8 cellular contexts compared by ENCODE assay signal in the genomic region with DNA sequence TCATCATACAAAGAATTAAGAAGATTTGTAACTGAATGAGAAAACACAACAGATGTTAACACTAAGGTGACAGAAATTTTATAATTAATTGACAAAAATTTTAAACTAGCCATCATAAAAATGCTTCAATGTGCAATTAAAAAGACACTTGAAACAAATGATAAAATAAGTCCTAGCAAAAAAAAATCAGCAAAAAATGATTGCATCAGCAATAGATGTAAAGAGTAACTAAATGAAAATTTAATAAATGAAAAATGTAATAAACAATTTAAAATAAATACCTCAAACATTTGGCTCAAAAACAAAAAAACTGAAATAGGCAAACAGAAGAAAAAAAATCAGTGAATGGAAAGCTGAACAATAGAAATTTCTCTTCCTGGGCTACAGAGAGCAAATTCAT.
"Had no signal": no experiment of that assay in that cellular context is flagged by ENCODE, and none has a peak within 500 bp of the region (broad histone marks: within the 10 kb centered on the region; RNA-seq: fewer than 3 reads in every experiment).

No MANE protein-coding gene starts in this region.

- H3K4me1 ChIP-seq: HAP-1 had no signal

- H3K9me3 ChIP-seq: HAP-1 had no signal

- FAIRE-seq: HTR-8/SVneo had no signal

- H3K36me3 ChIP-seq: HAP-1 had no signal

- H3K27ac ChIP-seq: GM23248 had no signal

- H3K4me3 ChIP-seq: GM23248, HAP-1 had no signal

- H2AFZ ChIP-seq: GM23248 had no signal

- H3K9ac ChIP-seq: GM23248 had no signal

- ATAC-seq: HCT116 had no signal

- DNase-seq: GM23248, GOT3, H7, HFFc6, KG1 had no signal
